In the genomic region with DNA sequence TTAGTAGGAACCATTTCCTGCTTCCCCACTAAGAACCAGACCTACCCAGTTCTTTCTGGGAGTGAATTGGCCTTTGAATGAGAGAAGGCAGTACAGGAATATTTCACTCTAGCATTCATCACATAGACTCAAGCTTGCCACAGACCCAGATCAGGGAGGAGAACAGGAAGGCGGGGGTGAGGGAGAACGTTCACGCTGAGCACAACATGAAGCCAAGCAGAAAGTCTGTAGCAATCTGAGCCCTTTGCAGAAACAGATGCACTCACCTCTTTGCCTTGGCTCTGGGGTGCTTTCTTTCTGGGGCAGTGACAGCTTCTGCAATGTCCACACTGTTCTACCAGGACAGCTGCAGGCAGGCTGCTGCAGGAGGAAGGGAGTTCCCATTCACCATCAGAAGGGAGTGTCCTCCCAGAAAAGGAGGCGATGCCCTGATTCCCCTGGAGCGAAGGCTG, we compare ENCODE assay signal across 12 cellular contexts. TPM values are rescaled to one million over a fixed set of nuclear protein-coding genes. Genes with fewer than 3 reads are reported as not detected.
A peak's percentile ranks its signal among the peaks of the same experiment; 100 is the strongest.
DNase-seq lines count a peak whose midpoint lies in the region; ATAC-seq and TF ChIP-seq lines count a peak whose summit lies in the region.
"Had no signal": no experiment of that assay in that cellular context is flagged by ENCODE, and none has a peak within 500 bp of the region (broad histone marks: within the 10 kb centered on the region; RNA-seq: fewer than 3 reads in every experiment).

No MANE protein-coding gene starts in this region.

- POLR2A ChIA-PET in IMR-90 (lab: Charles Lee; ENCODE audit: unreplicated experiment): no interaction called here

- peak overlapping the region; percentile 63 for H3K14ac ChIP-seq in IMR-90 (replicated peaks; ENCODE audit: low read depth, low read length)

- H3K4me1 ChIP-seq in IMR-90 (ENCODE audit: control insufficient read depth, insufficient read depth, low read length) (peaks cover 10% of the 10 kb centered on the region), left lung (peaks cover 14 to 18% of the 10 kb centered on the region in 2 donors), stomach smooth muscle (ENCODE audit: control insufficient read depth, insufficient read depth, low read length) (peaks cover 29% of the 10 kb centered on the region), MM.1S (ENCODE audit: low read length) (no peaks in the 10 kb centered on the region)

- H3K36me3 ChIP-seq in IMR-90 (ENCODE audit: control insufficient read depth, insufficient read depth, low read length): no peaks in the 10 kb centered on the region
- no peaks in the 10 kb centered on the region for H3K36me3 ChIP-seq in left lung
- H3K36me3 ChIP-seq in stomach smooth muscle (ENCODE audit: control insufficient read depth in 2 of 2, insufficient read depth in 2 of 2, low read length in 2 of 2): no peaks in the 10 kb centered on the region
- H3K36me3 ChIP-seq in MM.1S (replicated peaks; ENCODE audit: insufficient read depth, low read length): no peaks in the 10 kb centered on the region

- H3K4ac ChIP-seq in IMR-90 (ENCODE audit: low read depth, low read length): peak overlapping the region; percentile 37

- H2AK5ac ChIP-seq in IMR-90 (ENCODE audit: low read depth, low read length): peak overlapping the region; percentile 2; the same call in 1 of the 2 replicates

- no peaks in the 10 kb centered on the region for H3K79me2 ChIP-seq in MM.1S (ENCODE audit: low read length)

- H3K27me3 ChIP-seq in IMR-90 (ENCODE audit: control insufficient read depth, insufficient read depth, low read length) (no peaks in the 10 kb centered on the region), left lung (no peaks in the 10 kb centered on the region), stomach smooth muscle (ENCODE audit: control insufficient read depth in 1 of 2, insufficient read depth in 2 of 2, low read length in 2 of 2) (no peaks in the 10 kb centered on the region), MM.1S (replicated peaks; ENCODE audit: insufficient read depth, low read length) (no peaks in the 10 kb centered on the region)

- H4K5ac ChIP-seq in IMR-90 (ENCODE audit: low read depth, low read length): no peak overlapping the region

- H3K9me1 ChIP-seq in IMR-90 (ENCODE audit: insufficient read depth, low read length): peaks cover 5% of the 10 kb centered on the region; the same call in 1 of the 2 replicates

- ATAC-seq in IMR-90 (ENCODE audit: low read depth) (peak; percentile 10), left lung (peak; percentile 8), HG02610 (IDR thresholded peaks at IDR 0.05; ENCODE audit: unreplicated experiment) (no peak)
- ATAC-seq: PC-3 had no signal

- no TSS peak for BruUV-seq in IMR-90 (replicated peaks; lab: Mats Ljungman, UMichigan)

- H3K4me2 ChIP-seq in IMR-90 (ENCODE audit: low read depth, low read length) (peak overlapping the region; percentile 10; the same call in 1 of the 2 replicates), MM.1S (ENCODE audit: low read depth, low read length) (no peak overlapping the region)

- intact Hi-C loops in IMR-90 (cut with micrococcal nuclease) (loop anchor here (5.0 to 10.0 kb wide), 2 partner anchors 375 to 683 kb away; a partner anchor contains a TSS), left lung (cut with DNase I) (loop anchor here in 1 of 2 donors (5.0 kb wide), 2 partner anchors 40 to 85 kb away; no protein-coding TSS in a partner anchor)

- H2BK20ac ChIP-seq in IMR-90 (ENCODE audit: low read depth, low read length): no peak overlapping the region

- no peak overlapping the region for H3K27ac ChIP-seq in IMR-90 (ENCODE audit: insufficient read depth, low read length)
- peak overlapping the region; percentile 64 for H3K27ac ChIP-seq in caudate nucleus (ENCODE audit: low read depth, low read length)
- no peak overlapping the region for H3K27ac ChIP-seq in left lung
- H3K27ac ChIP-seq in stomach smooth muscle (ENCODE audit: low read length): peak overlapping the region; percentile 64
- H3K27ac ChIP-seq in MM.1S (ENCODE audit: low read length): no peak overlapping the region

- no peak overlapping the region for H3K4me3 ChIP-seq in IMR-90 (ENCODE audit: insufficient read depth, low read depth, low read length)
- H3K4me3 ChIP-seq in left lung: no peak overlapping the region
- peak overlapping the region in 1 of 2 donors; percentile 40 for H3K4me3 ChIP-seq in stomach smooth muscle (ENCODE audit: low read length in 2 of 2)
- no peak overlapping the region for H3K4me3 ChIP-seq in MM.1S (ENCODE audit: low read length)

- no peak for TF ChIP-seq POLR2A in IMR-90 (IDR thresholded peaks at IDR 0.05; ENCODE audit: low read depth, low read length)

- no peaks in the 10 kb centered on the region for H3K79me1 ChIP-seq in IMR-90 (ENCODE audit: low read depth in 1 of 2, low read length in 2 of 2)

- H3K9ac ChIP-seq in IMR-90 (ENCODE audit: low read depth, low read length) (no peak overlapping the region), stomach smooth muscle (ENCODE audit: low read length in 2 of 2) (no peak overlapping the region), MM.1S (ENCODE audit: low read length) (no peak overlapping the region)

- H4K20me1 ChIP-seq in IMR-90 (ENCODE audit: insufficient read depth, low read length): no peaks in the 10 kb centered on the region
- no peaks in the 10 kb centered on the region for H4K20me1 ChIP-seq in MM.1S (ENCODE audit: insufficient read depth, low read length)

- in situ Hi-C loops in IMR-90 (cut with MboI; ENCODE audit: low sequenced_read_pairs): loop anchor here (5.0 to 10.0 kb wide), 3 partner anchors 40 to 553 kb away; no protein-coding TSS in a partner anchor

- no peak overlapping the region for H3K18ac ChIP-seq in IMR-90 (ENCODE audit: low read depth, low read length)

- dilution Hi-C loops in IMR-90 (cut with HindIII; ENCODE audit: low sequenced_read_pairs, unreplicated experiment): no loop called here

- TF ChIP-seq RAD21 in IMR-90 (IDR thresholded peaks at IDR 0.05; ENCODE audit: low read length): no peak

- TF ChIP-seq CTCF in IMR-90 (conservative IDR thresholded peaks at IDR 0.05; ENCODE audit: low read depth, low read length) (no peak), left lung (IDR thresholded peaks at IDR 0.05) (no peak), MM.1S (IDR thresholded peaks at IDR 0.05; ENCODE audit: low read length) (no peak)

- DNase-seq in IMR-90 (peak; percentile 49), caudate nucleus (lab: John Stamatoyannopoulos, UW) (peak in 10 of 61 donors; percentile 4 to 74 (median 22)), left lung (no peak), MM.1S (no peak), DMS53 treated with DMSO at 0.1 percent for 48 hours (lab: John Stamatoyannopoulos, UW; ENCODE audit: unreplicated experiment) (no peak)
- no peak for DNase-seq in stimulated activated CD4-positive, alpha-beta T cell treated with anti-CD3 and anti-CD28 coated beads, Interleukin-4, amount 100 ng/mL, for 1 hour
- DNase-seq: activated CD4-positive, CD25-positive, alpha-beta regulatory T cell; activated naive CD8-positive, alpha-beta T cell treated with anti-CD3 and anti-CD28 coated beads, Interleukin-2, amount 10 ng/mL, durations not matched to agents 7 days and 5 days; glutamatergic neuron had no signal

- no peak overlapping the region for H2BK5ac ChIP-seq in IMR-90 (ENCODE audit: low read depth, low read length, poor library complexity, severe bottlenecking)

- H2BK15ac ChIP-seq in IMR-90 (ENCODE audit: low read depth, low read length): no peak overlapping the region

- peak overlapping the region; percentile 3 for H2AK9ac ChIP-seq in IMR-90 (replicated peaks; ENCODE audit: low read depth, low read length, poor library complexity)

- WGBS in IMR-90 (ENCODE audit: extremely low coverage in 2 of 2, insufficient read length in 1 of 2), 2 experiments: no CpG with 5 or more reads among the region's 5 CpGs

- H4K8ac ChIP-seq in IMR-90 (ENCODE audit: low read depth in 2 of 2, low read length in 2 of 2): no peak overlapping the region

- 0 out of 2 replicates have a peak overlapping the region, but pooled peaks have one; percentile 4 for H2BK120ac ChIP-seq in IMR-90 (ENCODE audit: low read depth, low read length)

- H4K91ac ChIP-seq in IMR-90 (ENCODE audit: insufficient read depth, low read depth, low read length): no peak overlapping the region

- H3K9me2 ChIP-seq in MM.1S (replicated peaks; ENCODE audit: insufficient read depth, low read length): no peaks in the 10 kb centered on the region

- H3K9me3 ChIP-seq in IMR-90 (ENCODE audit: control insufficient read depth, insufficient read depth, low read length) (no peaks in the 10 kb centered on the region), left lung (no peaks in the 10 kb centered on the region), stomach smooth muscle (ENCODE audit: control insufficient read depth in 2 of 2, low read length in 2 of 2) (no peaks in the 10 kb centered on the region), MM.1S (replicated peaks; ENCODE audit: insufficient read depth, low read length) (no peaks in the 10 kb centered on the region)

- H3K56ac ChIP-seq in IMR-90 (ENCODE audit: extremely low read depth, insufficient read depth, low read length): no peak overlapping the region

- H2AFZ ChIP-seq in IMR-90 (replicated peaks; ENCODE audit: low read length, poor library complexity) (peak overlapping the region; percentile 71), MM.1S (ENCODE audit: low read length) (no peak overlapping the region)

- CTCF ChIA-PET in IMR-90 (lab: Yijun Ruan, JAX): interaction anchor here (4.5 to 5.4 kb wide), 2 partner anchors 16 to 42 kb away, joined by 27 to 67 read pairs; no protein-coding TSS in a partner anchor

- no peaks in the 10 kb centered on the region for H3F3A ChIP-seq in MM.1S (ENCODE audit: insufficient read depth, low read length)

- no peak overlapping the region; the same call in 1 of the 2 replicates for H3K23ac ChIP-seq in IMR-90 (ENCODE audit: low read depth, low read length)

TF ChIP-seq in IMR-90, 13 proteins besides CTCF, POLR2A, EP300 and RAD21 (continues in another document):
- TF ChIP-seq CEBPB (IDR thresholded peaks at IDR 0.05; ENCODE audit: low read depth, low read length) (no peak), NFE2L2 (IDR thresholded peaks at IDR 0.05; ENCODE audit: low read depth, low read length) (no peak), FOS (IDR thresholded peaks at IDR 0.05; ENCODE audit: low read depth, low read length) (no peak), SMC3 (IDR thresholded peaks at IDR 0.05; ENCODE audit: low read depth, low read length) (no peak), MAZ (IDR thresholded peaks at IDR 0.05; ENCODE audit: borderline replicate concordance, low read depth, low read length) (no peak)
- TF ChIP-seq, protein P1, sequence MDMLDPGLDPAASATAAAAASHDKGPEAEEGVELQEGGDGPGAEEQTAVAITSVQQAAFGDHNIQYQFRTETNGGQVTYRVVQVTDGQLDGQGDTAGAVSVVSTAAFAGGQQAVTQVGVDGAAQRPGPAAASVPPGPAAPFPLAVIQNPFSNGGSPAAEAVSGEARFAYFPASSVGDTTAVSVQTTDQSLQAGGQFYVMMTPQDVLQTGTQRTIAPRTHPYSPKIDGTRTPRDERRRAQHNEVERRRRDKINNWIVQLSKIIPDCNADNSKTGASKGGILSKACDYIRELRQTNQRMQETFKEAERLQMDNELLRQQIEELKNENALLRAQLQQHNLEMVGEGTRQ (IDR thresholded peaks at IDR 0.05; ENCODE audit: low read depth, low read length): no peak

RNA-seq across cellular contexts. Expression of a gene that starts 11.5 kb away (rescaled TPM):
- total RNA-seq in IMR-90 (2012; rRNA removed) (7.7 and 8.1 TPM in 2 replicates), left lung (1 to 10 TPM in 1 of 2 donors, under 1 TPM in 1; 0.41 to 1.2 TPM)
- 7.6 and 8.5 TPM in 2 replicates for polyA plus RNA-seq in IMR-90 (2012; rRNA removed)
- polyA plus RNA-seq in IMR-90 (2012; cell fraction: cytosol; rRNA removed): 2.3 and 3.6 TPM in 2 replicates
- polyA plus RNA-seq in IMR-90 (2012; cell fraction: nucleus; rRNA removed; ENCODE audit: low replicate concordance): 0.82 and 5.7 TPM in 2 replicates
- total RNA-seq: activated naive CD8-positive, alpha-beta T cell treated with anti-CD3 and anti-CD28 coated beads, Interleukin-2, amount 10 ng/mL, durations not matched to agents 7 days and 5 days had no signal

Comparison
In these comparisons a context has a peak if more than half of its experiments do, and no peak if none do; other contexts are left out.
1. H3K27ac ChIP-seq: peak in caudate nucleus (single experiment) and stomach smooth muscle (single experiment); none in IMR-90 (single experiment), left lung (0 of 2) and MM.1S (single experiment).